8 cellular contexts compared by ENCODE assay signal in genomic region chr19:48444129-48444932, GRCh38. TPM values are rescaled to one million over a fixed set of nuclear protein-coding genes. Genes with fewer than 3 reads are reported as not detected.
DNase-seq lines count a peak whose midpoint lies in the region; ATAC-seq and TF ChIP-seq lines count a peak whose summit lies in the region.

No MANE protein-coding gene starts in this region.

- H3K4me3 Mint-ChIP-seq in activated CD4-positive, alpha-beta T cell treated with anti-CD3 and anti-CD28 coated beads, Interleukin-2, amount 10 ng/mL, durations not matched to agents 7 days and 5 days: peak overlapping the region; percentile 88
- H3K4me3 Mint-ChIP-seq in glutamatergic neuron (ENCODE audit: unreplicated experiment): peak overlapping the region; percentile 94

- no peaks in the 10 kb centered on the region for H3K9me2 ChIP-seq in SK-N-SH

- H3K9me3 Mint-ChIP-seq in activated CD4-positive, alpha-beta T cell treated with anti-CD3 and anti-CD28 coated beads, Interleukin-2, amount 10 ng/mL, durations not matched to agents 7 days and 5 days: no peaks in the 10 kb centered on the region
- peaks cover 8% of the 10 kb centered on the region for H3K9me3 Mint-ChIP-seq in glutamatergic neuron (ENCODE audit: unreplicated experiment)

- peaks cover 35% of the 10 kb centered on the region for H3K79me2 ChIP-seq in SK-N-SH (ENCODE audit: insufficient read depth)

- WGBS in SK-N-SH (ENCODE audit: low lambda C conversion rate): 43% methylated on average over 38 of the region's 38 CpGs
- WGBS in suprapubic skin: 20% methylated on average over 31 of the region's 38 CpGs

- H4K20me1 ChIP-seq in SK-N-SH (ENCODE audit: insufficient read depth): no peaks in the 10 kb centered on the region

- TF ChIP-seq EP300 in SK-N-SH (IDR thresholded peaks at IDR 0.05; ENCODE audit: borderline replicate concordance in 1 of 2, low read depth in 1 of 2, low read length in 1 of 2) (no peak), suprapubic skin (IDR thresholded peaks at IDR 0.05) (no peak)

- H3K27ac ChIP-seq in SK-N-SH (ENCODE audit: low read depth in 2 of 2, low read length in 1 of 2): peak overlapping the region; percentile 89 to 92
- no peak overlapping the region for H3K27ac ChIP-seq in suprapubic skin

- H3K27me3 Mint-ChIP-seq in activated CD4-positive, alpha-beta T cell treated with anti-CD3 and anti-CD28 coated beads, Interleukin-2, amount 10 ng/mL, durations not matched to agents 7 days and 5 days: peaks cover 27% of the 10 kb centered on the region
- peaks cover 23% of the 10 kb centered on the region for H3K27me3 Mint-ChIP-seq in glutamatergic neuron (ENCODE audit: unreplicated experiment)

- no peak for TF ChIP-seq CTCF in SK-N-SH (IDR thresholded peaks at IDR 0.05)
- TF ChIP-seq CTCF in glutamatergic neuron (IDR thresholded peaks at IDR 0.05; ENCODE audit: partially characterized antibody, unreplicated experiment): no peak
- TF ChIP-seq CTCF in suprapubic skin (IDR thresholded peaks at IDR 0.05): no peak

- TF ChIP-seq RAD21 in SK-N-SH (IDR thresholded peaks at IDR 0.05; ENCODE audit: low read length): no peak

- H3K4me2 ChIP-seq in SK-N-SH: peak overlapping the region; percentile 99

- peak overlapping the region; percentile 92; the same call in 1 of the 2 replicates for H3K9ac ChIP-seq in SK-N-SH

- H2AFZ ChIP-seq in SK-N-SH (ENCODE audit: low read depth): peak overlapping the region; percentile 87

- no peak for ATAC-seq in HG03457 (IDR thresholded peaks at IDR 0.05; ENCODE audit: unreplicated experiment)

- peaks cover 12 to 20% of the 10 kb centered on the region in 2 experiments for H3K36me3 ChIP-seq in SK-N-SH (replicated peaks in 1 of 2; ENCODE audit: control insufficient read depth in 1 of 2, insufficient read depth in 2 of 2, low read length in 1 of 2)
- peaks cover 19% of the 10 kb centered on the region for H3K36me3 ChIP-seq in suprapubic skin

- peak overlapping the region; percentile 96 for H3K27ac Mint-ChIP-seq in activated CD4-positive, alpha-beta T cell treated with anti-CD3 and anti-CD28 coated beads, Interleukin-2, amount 10 ng/mL, durations not matched to agents 7 days and 5 days
- peak overlapping the region; percentile 93 for H3K27ac Mint-ChIP-seq in glutamatergic neuron (ENCODE audit: unreplicated experiment)

- TF ChIP-seq POLR2A in suprapubic skin (IDR thresholded peaks at IDR 0.05): no peak

- H3K4me1 Mint-ChIP-seq in activated CD4-positive, alpha-beta T cell treated with anti-CD3 and anti-CD28 coated beads, Interleukin-2, amount 10 ng/mL, durations not matched to agents 7 days and 5 days: peaks cover 34% of the 10 kb centered on the region
- H3K4me1 Mint-ChIP-seq in glutamatergic neuron (ENCODE audit: low read depth, unreplicated experiment): peaks cover 11% of the 10 kb centered on the region

- H3K36me3 Mint-ChIP-seq in activated CD4-positive, alpha-beta T cell treated with anti-CD3 and anti-CD28 coated beads, Interleukin-2, amount 10 ng/mL, durations not matched to agents 7 days and 5 days (ENCODE audit: low read depth): peaks cover 29% of the 10 kb centered on the region
- H3K36me3 Mint-ChIP-seq in glutamatergic neuron (ENCODE audit: unreplicated experiment): no peaks in the 10 kb centered on the region

- H3K4me1 ChIP-seq in SK-N-SH (ENCODE audit: control insufficient read depth in 1 of 2, insufficient read depth in 2 of 2, low read depth in 1 of 2, low read length in 1 of 2): peaks cover 4 to 16% of the 10 kb centered on the region in 2 experiments; a peak in 2 of 4 replicates
- peaks cover 37% of the 10 kb centered on the region for H3K4me1 ChIP-seq in suprapubic skin

- CTCF ChIA-PET in activated CD4-positive, alpha-beta T cell treated with anti-CD3 and anti-CD28 coated beads, Interleukin-2, amount 10 ng/mL, durations not matched to agents 7 days and 5 days (lab: Charles Lee): interaction anchor here (0.5 to 1.0 kb wide), 2 partner anchors 165 to 346 kb away, joined by 3 read pairs; no protein-coding TSS in a partner anchor
- CTCF ChIA-PET in SK-N-SH (lab: Yijun Ruan, JAX): interaction anchor here (0.7 to 2.4 kb wide), 11 partner anchors 8 to 443 kb away, joined by 3 to 10 read pairs (median 4); partner anchors contain the start of genes GRIN2D and KDELR1

- POLR2A ChIA-PET in activated CD4-positive, alpha-beta T cell treated with anti-CD3 and anti-CD28 coated beads, Interleukin-2, amount 10 ng/mL, durations not matched to agents 7 days and 5 days (lab: Charles Lee): no interaction called here
- POLR2A ChIA-PET in SK-N-SH (lab: Yijun Ruan, JAX): interaction anchor here (0.9 to 1.0 kb wide), 3 partner anchors 81 to 175 kb away, joined by 3 to 5 read pairs (median 5); partner anchors contain the start of genes RPL18 and SPHK2

- H3K9me3 ChIP-seq in SK-N-SH (no peaks in the 10 kb centered on the region), suprapubic skin (no peaks in the 10 kb centered on the region)

- H3K4me3 ChIP-seq in SK-N-SH (ENCODE audit: low read depth in 2 of 2, low read length in 1 of 2): peak overlapping the region; percentile 98 to 99
- H3K4me3 ChIP-seq in suprapubic skin: peak overlapping the region; percentile 92

- H3F3A ChIP-seq in SK-N-SH (replicated peaks; ENCODE audit: insufficient read depth): peaks cover 18% of the 10 kb centered on the region

- H3K27me3 ChIP-seq in SK-N-SH (ENCODE audit: insufficient read depth) (no peaks in the 10 kb centered on the region), suprapubic skin (peaks cover 28% of the 10 kb centered on the region)

- no peak for DNase-seq in activated CD4-positive, alpha-beta T cell treated with anti-CD3 and anti-CD28 coated beads, Interleukin-2, amount 10 ng/mL, durations not matched to agents 7 days and 5 days
- no peak for DNase-seq in activated CD4-positive, alpha-beta T cell treated with anti-CD3 and anti-CD28 coated beads for 1 hour
- DNase-seq in SK-N-SH (peak; percentile 56), glutamatergic neuron (no peak), suprapubic skin (ENCODE audit: low spot score in 2 of 2) (peak in 1 of 2 donors; percentile 65), glomerular visceral epithelial cell (ENCODE audit: extremely low spot score) (no peak), amniotic stem cell (lab: John Stamatoyannopoulos, UW) (no peak)

TF ChIP-seq in SK-N-SH, 30 proteins besides CTCF, POLR2A, EP300 and RAD21 (continues in another document):
- TF ChIP-seq SMC3 (IDR thresholded peaks at IDR 0.05; ENCODE audit: low read depth, low read length) (0 out of 2 replicates have a peak, but pooled peaks have one; percentile 3), NFIC (IDR thresholded peaks at IDR 0.05; ENCODE audit: borderline replicate concordance) (no peak), POLR2AphosphoS5 (IDR thresholded peaks at IDR 0.05; ENCODE audit: low read depth, low read length) (no peak), SIN3A (IDR thresholded peaks at IDR 0.05; ENCODE audit: borderline replicate concordance, low read depth, low read length) (no peak), MAX (IDR thresholded peaks at IDR 0.05; ENCODE audit: low read depth) (no peak)

RNA-seq across cellular contexts. Expression of gene GRWD1, which starts 1.5 kb away (rescaled TPM):
- 10 to 100 TPM; 31.0 to 35.2 TPM for total RNA-seq in activated CD4-positive, alpha-beta T cell treated with anti-CD3 and anti-CD28 coated beads, Interleukin-2, amount 10 ng/mL, durations not matched to agents 7 days and 5 days
- 34.1 and 36.6 TPM in 2 replicates for polyA plus RNA-seq in SK-N-SH (2012; rRNA removed)
- polyA plus RNA-seq in SK-N-SH (2012; cell fraction: cytosol; rRNA removed): 23.8 and 30.6 TPM in 2 replicates
- 29.1 and 29.6 TPM in 2 replicates for polyA plus RNA-seq in SK-N-SH (2012; cell fraction: nucleus; rRNA removed)
- 25.0 TPM for total RNA-seq in glutamatergic neuron (ENCODE audit: unreplicated experiment)
- total RNA-seq in suprapubic skin: 10 to 100 TPM; 24.5 to 53.4 (median 40.1) TPM

RNA-seq across cellular contexts. Expression of gene KCNJ14, which starts 11.0 kb away (rescaled TPM):
- 1 to 10 TPM in 1 of 2 experiments, under 1 TPM in 1; 0.87 to 1.0 TPM for total RNA-seq in activated CD4-positive, alpha-beta T cell treated with anti-CD3 and anti-CD28 coated beads, Interleukin-2, amount 10 ng/mL, durations not matched to agents 7 days and 5 days
- 1.1 and 1.2 TPM in 2 replicates for polyA plus RNA-seq in SK-N-SH (2012; rRNA removed)
- polyA plus RNA-seq in SK-N-SH (2012; cell fraction: cytosol; rRNA removed): 0.54 and 0.93 TPM in 2 replicates
- 6.1 and 7.2 TPM in 2 replicates for polyA plus RNA-seq in SK-N-SH (2012; cell fraction: nucleus; rRNA removed)
- total RNA-seq in glutamatergic neuron (ENCODE audit: unreplicated experiment): 1.0 TPM
- total RNA-seq in suprapubic skin: 1 to 10 TPM; 4.2 to 4.7 (median 4.6) TPM

RNA-seq across cellular contexts. Expression of gene CYTH2, which starts 24.8 kb away (rescaled TPM):
- 10 to 100 TPM; 43.2 to 50.7 TPM for total RNA-seq in activated CD4-positive, alpha-beta T cell treated with anti-CD3 and anti-CD28 coated beads, Interleukin-2, amount 10 ng/mL, durations not matched to agents 7 days and 5 days
- 69.5 and 77.6 TPM in 2 replicates for polyA plus RNA-seq in SK-N-SH (2012; rRNA removed)
- 42.6 and 43.6 TPM in 2 replicates for polyA plus RNA-seq in SK-N-SH (2012; cell fraction: cytosol; rRNA removed)
- polyA plus RNA-seq in SK-N-SH (2012; cell fraction: nucleus; rRNA removed): 308 and 364 TPM in 2 replicates
- total RNA-seq in glutamatergic neuron (ENCODE audit: unreplicated experiment) (233 TPM), suprapubic skin (10 to 100 TPM; 54.9 to 86.5 (median 63.2) TPM)

RNA-seq across cellular contexts. Expression of gene GRIN2D, which starts 50.9 kb away (rescaled TPM):
- total RNA-seq in activated CD4-positive, alpha-beta T cell treated with anti-CD3 and anti-CD28 coated beads, Interleukin-2, amount 10 ng/mL, durations not matched to agents 7 days and 5 days: under 1 TPM; 0.04 to 0.20 TPM
- 0.54 and 0.92 TPM in 2 replicates for polyA plus RNA-seq in SK-N-SH (2012; rRNA removed)
- 0.28 and 0.56 TPM in 2 replicates for polyA plus RNA-seq in SK-N-SH (2012; cell fraction: cytosol; rRNA removed)
- 1.3 and 1.4 TPM in 2 replicates for polyA plus RNA-seq in SK-N-SH (2012; cell fraction: nucleus; rRNA removed)
- total RNA-seq in glutamatergic neuron (ENCODE audit: unreplicated experiment) (21.7 TPM), suprapubic skin (1 to 10 TPM in 2 of 4 donors, under 1 TPM in 2; 0.38 to 1.4 (median 0.94) TPM)

RNA-seq across cellular contexts. Expression of gene KDELR1, which starts 53.0 kb away (rescaled TPM):
- 10 to 100 TPM; 69.6 to 81.6 TPM for total RNA-seq in activated CD4-positive, alpha-beta T cell treated with anti-CD3 and anti-CD28 coated beads, Interleukin-2, amount 10 ng/mL, durations not matched to agents 7 days and 5 days
- 119 and 138 TPM in 2 replicates for polyA plus RNA-seq in SK-N-SH (2012; rRNA removed)
- polyA plus RNA-seq in SK-N-SH (2012; cell fraction: cytosol; rRNA removed): 112 and 158 TPM in 2 replicates
- polyA plus RNA-seq in SK-N-SH (2012; cell fraction: nucleus; rRNA removed): 110 and 150 TPM in 2 replicates
- total RNA-seq in glutamatergic neuron (ENCODE audit: unreplicated experiment): 213 TPM
- total RNA-seq in suprapubic skin: 10 to 100 TPM; 77.3 to 94.1 (median 87.7) TPM
